15 cellular contexts compared by ENCODE assay signal in the genomic region with DNA sequence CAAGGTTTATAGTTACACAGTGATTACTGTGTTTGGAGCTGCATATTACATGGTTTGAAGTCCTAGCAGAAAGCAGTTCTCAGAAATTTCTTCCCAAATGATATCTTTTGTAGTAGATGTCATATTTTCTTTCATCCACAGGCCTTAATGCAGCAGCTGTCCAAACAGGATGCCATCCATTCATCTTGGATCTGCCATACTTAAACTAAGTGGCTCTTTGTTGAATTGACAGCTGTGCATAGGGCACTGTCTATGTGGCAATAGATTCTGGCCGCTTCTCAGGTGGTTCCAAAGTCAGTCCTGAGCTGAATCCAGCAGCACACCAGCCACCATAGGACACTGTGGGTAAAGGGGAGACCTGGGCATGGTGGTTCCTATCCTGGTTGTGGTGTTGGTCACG. TPM values are rescaled to one million over a fixed set of nuclear protein-coding genes. Genes with fewer than 3 reads are reported as not detected.
"Had no signal": no experiment of that assay in that cellular context is flagged by ENCODE, and none has a peak within 500 bp of the region (broad histone marks: within the 10 kb centered on the region; RNA-seq: fewer than 3 reads in every experiment).

No MANE protein-coding gene starts in this region.

- H3K4me3 ChIP-seq: body of pancreas, sigmoid colon, thoracic aorta, upper lobe of left lung had no signal

- DNase-seq: activated B cell treated with CpG ODN at 0.5 μM for 24 hours; activated CD4-positive, alpha-beta memory T cell treated with anti-CD3 and anti-CD28 coated beads, Interleukin-2, amount 10 ng/mL, durations not matched to agents 7 days and 5 days; activated CD4-positive, alpha-beta T cell treated with anti-CD3 and anti-CD28 coated beads for 48 hours; activated CD8-positive, alpha-beta memory T cell treated with anti-CD3 and anti-CD28 coated beads, Interleukin-2, amount 10 ng/mL, durations not matched to agents 7 days and 5 days; activated naive CD4-positive, alpha-beta T cell treated with anti-CD3 and anti-CD28 coated beads for 36 hours; activated T-cell treated with anti-CD3 and anti-CD28 coated beads, Interleukin-2, amount 50 U/mL, for 1 hour; body of pancreas; foreskin fibroblast; mesendoderm; nucleus accumbens; sigmoid colon; stimulated activated naive B cell treated with anti-CD40 and anti-IgM and Interleukin-4, amounts not matched to agents 10 μg/mL and 1 μg/mL and 100 μg/mL, for 72 hours; T-helper 9 cell; upper lobe of left lung had no signal

RNA-seq across cellular contexts. Expression of gene SPRY2, which starts 41.6 kb away (rescaled TPM):
- total RNA-seq: activated CD4-positive, alpha-beta memory T cell treated with anti-CD3 and anti-CD28 coated beads, Interleukin-2, amount 10 ng/mL, durations not matched to agents 7 days and 5 days had no signal
